ENCODE assay signal across 8 cellular contexts in genomic region chr5:137619191-137619870, GRCh38.
DNase-seq lines count a peak whose midpoint lies in the region; ATAC-seq and TF ChIP-seq lines count a peak whose summit lies in the region.

No MANE protein-coding gene starts in this region.

- DNase-seq in ACHN = peak; percentile 2
- peak; percentile 64 for DNase-seq in NCI-H1105 (lab: John Stamatoyannopoulos, UW)
- peak; percentile 23 for DNase-seq in kidney epithelial cell (ENCODE audit: low read depth)
- no peak for DNase-seq in Karpas-422
- DNase-seq in NCI-H446 treated with DMSO at 0.1 percent for 48 hours (lab: John Stamatoyannopoulos, UW) = no peak

- H3K9me3 ChIP-seq in Karpas-422 (ENCODE audit: low read length) = no peaks in the 10 kb centered on the region

- no peak overlapping the region for H3K4me2 ChIP-seq in Karpas-422 (ENCODE audit: low read depth, low read length, poor library complexity, severe bottlenecking)

- H3K79me2 ChIP-seq in Karpas-422 (ENCODE audit: low read length) = no peaks in the 10 kb centered on the region

- H3K27ac ChIP-seq in angular gyrus (ENCODE audit: low read depth, low read length) = peak overlapping the region; percentile 14
- no peak overlapping the region for H3K27ac ChIP-seq in Karpas-422 (ENCODE audit: low read length)

- no peak for TF ChIP-seq CTCF in kidney epithelial cell (IDR thresholded peaks at IDR 0.05; ENCODE audit: insufficient read depth, low read length, poor library complexity, severe bottlenecking)

- in situ Hi-C loops in ACHN (cut with HindIII; ENCODE audit: low pct_ligation_motif_present, low pct_unique_long_range_greater_than_20kb, low sequenced_read_pairs) = no loop called here

- no peaks in the 10 kb centered on the region for H3K4me1 ChIP-seq in Karpas-422 (ENCODE audit: low read length)

- H2AFZ ChIP-seq in Karpas-422 (ENCODE audit: low read length) = no peak overlapping the region

- H4K20me1 ChIP-seq in Karpas-422 (ENCODE audit: insufficient read depth, low read depth, low read length) = no peaks in the 10 kb centered on the region

- H3K4me3 ChIP-seq in kidney epithelial cell (ENCODE audit: low read depth, low read length) = no peak overlapping the region
- no peak overlapping the region for H3K4me3 ChIP-seq in Karpas-422 (ENCODE audit: low read length)

- no peaks in the 10 kb centered on the region for H3K27me3 ChIP-seq in kidney epithelial cell (ENCODE audit: control insufficient read depth, insufficient read depth, low read length)
- H3K27me3 ChIP-seq in Karpas-422 (ENCODE audit: low read length) = no peaks in the 10 kb centered on the region

- H3K36me3 ChIP-seq in kidney epithelial cell (ENCODE audit: control insufficient read depth, insufficient read depth, low read length) (no peaks in the 10 kb centered on the region), Karpas-422 (ENCODE audit: insufficient read depth, low read length) (no peaks in the 10 kb centered on the region)

- H3K9ac ChIP-seq in Karpas-422 (ENCODE audit: low read length) = no peak overlapping the region

- ATAC-seq in GM21526 (IDR thresholded peaks at IDR 0.05; ENCODE audit: low FRiP score, unreplicated experiment) (no peak), GM21381 (IDR thresholded peaks at IDR 0.05; ENCODE audit: unreplicated experiment) (no peak)

- H3K9me2 ChIP-seq in Karpas-422 (replicated peaks; ENCODE audit: insufficient read depth, low read length) = no peaks in the 10 kb centered on the region

Comparison
In these comparisons a context has a peak if more than half of its experiments do, and no peak if none do; other contexts are left out.
1. DNase-seq: peak in ACHN (single experiment), NCI-H1105 (single experiment) and kidney epithelial cell (single experiment); none in Karpas-422 (single experiment) and NCI-H446 treated with DMSO at 0.1 percent for 48 hours (single experiment).